In genomic region chr16:30370444-30371247, GRCh38 we compare ENCODE assay signal across 8 cellular contexts. TPM values are rescaled to one million over a fixed set of nuclear protein-coding genes. Genes with fewer than 3 reads are reported as not detected.
A peak's percentile ranks its signal among the peaks of the same experiment; 100 is the strongest.
DNase-seq lines count a peak whose midpoint lies in the region; ATAC-seq and TF ChIP-seq lines count a peak whose summit lies in the region.

TBC1D10B (minus strand) TSS chr16:30370494; CDS start chr16:30370183, 311 bp downstream.

- no peak for TF ChIP-seq EP300 in esophagus muscularis mucosa (IDR thresholded peaks at IDR 0.05)

- H3K4me2 ChIP-seq in GM23338: peak within 1 kb of the TSS; percentile 98

- H3K9me3 Mint-ChIP-seq in GM23338: no peaks in the 10 kb centered on the region
- no peaks in the 10 kb centered on the region for H3K9me3 Mint-ChIP-seq in activated T-helper 1 cell treated with anti-CD3 and anti-CD28 coated beads, Interleukin-12 subunit alpha, Interleukin-12 subunit beta, Interleukin-2, Interleukin-4 antibody, amounts not matched to agents 30 ng/mL and 10 ng/mL and 1 ng/mL, durations not matched to agents 14 hours and 24 hours and 36 hours

- peaks cover 33% of the 10 kb centered on the region for H3K79me2 ChIP-seq in GM23338 (replicated peaks; ENCODE audit: insufficient read depth)

- no peak for TF ChIP-seq POLR2A in esophagus muscularis mucosa (IDR thresholded peaks at IDR 0.05; ENCODE audit: low read depth)

- no peaks in the 10 kb centered on the region for H3K36me3 ChIP-seq in GM23338 (ENCODE audit: insufficient read depth)
- peaks cover 0 to 10% (median 4%) of the 10 kb centered on the region in 4 donors for H3K36me3 ChIP-seq in esophagus muscularis mucosa
- peaks cover 2% of the 10 kb centered on the region for H3K36me3 ChIP-seq in muscle layer of colon (ENCODE audit: insufficient read depth, low read length)

- H3K27ac Mint-ChIP-seq in GM23338: peak within 1 kb of the TSS; percentile 79
- H3K27ac Mint-ChIP-seq in activated T-helper 1 cell treated with anti-CD3 and anti-CD28 coated beads, Interleukin-12 subunit alpha, Interleukin-12 subunit beta, Interleukin-2, Interleukin-4 antibody, amounts not matched to agents 30 ng/mL and 10 ng/mL and 1 ng/mL, durations not matched to agents 14 hours and 24 hours and 36 hours: peak within 1 kb of the TSS; percentile 89

- peaks cover 37% of the 10 kb centered on the region for H3K4me1 Mint-ChIP-seq in GM23338
- peaks cover 41% of the 10 kb centered on the region for H3K4me1 Mint-ChIP-seq in activated T-helper 1 cell treated with anti-CD3 and anti-CD28 coated beads, Interleukin-12 subunit alpha, Interleukin-12 subunit beta, Interleukin-2, Interleukin-4 antibody, amounts not matched to agents 30 ng/mL and 10 ng/mL and 1 ng/mL, durations not matched to agents 14 hours and 24 hours and 36 hours (ENCODE audit: low read depth)

- intact Hi-C loops in activated T-helper 1 cell treated with anti-CD3 and anti-CD28 coated beads, Interleukin-12 subunit alpha, Interleukin-12 subunit beta, Interleukin-2, Interleukin-4 antibody, amounts not matched to agents 30 ng/mL and 10 ng/mL and 1 ng/mL, durations not matched to agents 14 hours and 24 hours and 36 hours (cut with micrococcal nuclease): loop anchor here (1.0 to 10.0 kb wide), 11 partner anchors 8 to 553 kb away; partner anchors contain the start of genes CD2BP2, FBRS, FBXL19 and HIRIP3
- intact Hi-C loops in esophagus muscularis mucosa (cut with DNase I): no loop called here

- H3K9ac ChIP-seq in muscle layer of colon (ENCODE audit: low read length): peak within 1 kb of the TSS; percentile 62

- H3K27ac ChIP-seq in GM23338 (ENCODE audit: low read depth) (no peak within 1 kb of the TSS), esophagus muscularis mucosa (replicated peaks in 1 of 4) (peak within 1 kb of the TSS; percentile 84 to 94 (median 92)), muscle layer of colon (ENCODE audit: low read depth, low read length) (peak within 1 kb of the TSS; percentile 89)

- H2AFZ ChIP-seq in GM23338: no peak within 1 kb of the TSS

- H3K27me3 ChIP-seq in GM23338 (ENCODE audit: insufficient read depth) (no peaks in the 10 kb centered on the region), esophagus muscularis mucosa (no peaks in the 10 kb centered on the region), muscle layer of colon (ENCODE audit: control insufficient read depth in 1 of 2, insufficient read depth in 2 of 2, low read length in 2 of 2) (no peaks in the 10 kb centered on the region)

- 0 out of 4 replicates have a peak, but pooled peaks of 1 of the 2 experiments have one; percentile 26 for TF ChIP-seq CTCF in GM23338 (conservative IDR thresholded peaks at IDR 0.05; ENCODE audit: low read depth in 2 of 2)
- no peak for TF ChIP-seq CTCF in esophagus muscularis mucosa (IDR thresholded peaks at IDR 0.05)

- peaks cover 5% of the 10 kb centered on the region; the same call in 2 of the 3 replicates for H3K36me3 Mint-ChIP-seq in GM23338 (ENCODE audit: low read depth)
- H3K36me3 Mint-ChIP-seq in activated T-helper 1 cell treated with anti-CD3 and anti-CD28 coated beads, Interleukin-12 subunit alpha, Interleukin-12 subunit beta, Interleukin-2, Interleukin-4 antibody, amounts not matched to agents 30 ng/mL and 10 ng/mL and 1 ng/mL, durations not matched to agents 14 hours and 24 hours and 36 hours (ENCODE audit: low read depth): peaks cover 14% of the 10 kb centered on the region

- H3K4me3 Mint-ChIP-seq in GM23338: peak within 1 kb of the TSS; percentile 78
- H3K4me3 Mint-ChIP-seq in activated T-helper 1 cell treated with anti-CD3 and anti-CD28 coated beads, Interleukin-12 subunit alpha, Interleukin-12 subunit beta, Interleukin-2, Interleukin-4 antibody, amounts not matched to agents 30 ng/mL and 10 ng/mL and 1 ng/mL, durations not matched to agents 14 hours and 24 hours and 36 hours: peak within 1 kb of the TSS; percentile 94

- WGBS in esophagus muscularis mucosa: under 1% methylated on average over 43 of the region's 43 CpGs

- ATAC-seq in GM23338: peak; percentile 85

- H3K9me2 ChIP-seq in GM23338 (ENCODE audit: insufficient read depth): no peaks in the 10 kb centered on the region

- DNase-seq in DMS53 treated with DMSO at 0.1 percent for 48 hours (lab: John Stamatoyannopoulos, UW; ENCODE audit: unreplicated experiment) (peak; percentile 100), GM23338 (ENCODE audit: low spot score) (peak; percentile 100), Kasumi-1 (lab: John Stamatoyannopoulos, UW) (peak; percentile 96 to 97), RPMI7951 (ENCODE audit: low read depth) (peak; percentile 100), esophagus muscularis mucosa (ENCODE audit: extremely low spot score) (peak; percentile 100)
- peak; percentile 99 for DNase-seq in activated T-helper 1 cell treated with anti-CD3 and anti-CD28 coated beads, Interleukin-12 subunit alpha, Interleukin-12 subunit beta, Interleukin-2, Interleukin-4 antibody, amounts not matched to agents 30 ng/mL and 10 ng/mL and 1 ng/mL, durations not matched to agents 14 hours and 24 hours and 36 hours (ENCODE audit: low spot score)
- peak; percentile 96 to 97 for DNase-seq in stimulated activated CD8-positive, alpha-beta memory T cell treated with anti-CD3 and anti-CD28 coated beads, Interleukin-7, amount 100 ng/mL, for 1 hour (ENCODE audit: low read depth in 2 of 2)

- H3F3A ChIP-seq in GM23338 (replicated peaks; ENCODE audit: low read depth): no peaks in the 10 kb centered on the region

- H3K4me1 ChIP-seq in GM23338 (ENCODE audit: insufficient read depth) (peaks cover 11% of the 10 kb centered on the region), esophagus muscularis mucosa (peaks cover 37 to 49% (median 46%) of the 10 kb centered on the region in 4 donors), muscle layer of colon (ENCODE audit: insufficient read depth, low read length) (peaks cover 27% of the 10 kb centered on the region)

- peak within 1 kb of the TSS; percentile 85 for H3K4me3 ChIP-seq in GM23338
- peak within 1 kb of the TSS; percentile 87 to 96 (median 92) for H3K4me3 ChIP-seq in esophagus muscularis mucosa
- peak within 1 kb of the TSS; percentile 73 to 98 for H3K4me3 ChIP-seq in muscle layer of colon (ENCODE audit: low read depth in 1 of 2, low read length in 2 of 2)

- peaks cover 7% of the 10 kb centered on the region; the same call in 1 of the 2 replicates for H4K20me1 ChIP-seq in GM23338 (replicated peaks; ENCODE audit: insufficient read depth)

- peaks cover 20% of the 10 kb centered on the region for H3K27me3 Mint-ChIP-seq in GM23338 (ENCODE audit: insufficient read depth, low read depth, poor library complexity)
- H3K27me3 Mint-ChIP-seq in activated T-helper 1 cell treated with anti-CD3 and anti-CD28 coated beads, Interleukin-12 subunit alpha, Interleukin-12 subunit beta, Interleukin-2, Interleukin-4 antibody, amounts not matched to agents 30 ng/mL and 10 ng/mL and 1 ng/mL, durations not matched to agents 14 hours and 24 hours and 36 hours (ENCODE audit: insufficient read depth): no peaks in the 10 kb centered on the region

- H3K9me3 ChIP-seq in esophagus muscularis mucosa: no peaks in the 10 kb centered on the region
- no peaks in the 10 kb centered on the region for H3K9me3 ChIP-seq in muscle layer of colon (ENCODE audit: low read length)

TF ChIP-seq in GM23338, 12 proteins besides CTCF, POLR2A, EP300 and RAD21 (continues in another document):
- TF ChIP-seq JUNB (IDR thresholded peaks at IDR 0.05; ENCODE audit: unreplicated experiment): no peak
- no peak for TF ChIP-seq ZNF331 (CRISPR knock-in tag; IDR thresholded peaks at IDR 0.05; ENCODE audit: low read depth)
- TF ChIP-seq STAT1 (IDR thresholded peaks at IDR 0.05; ENCODE audit: unreplicated experiment): no peak
- TF ChIP-seq ETS1 (IDR thresholded peaks at IDR 0.05): no peak
- TF ChIP-seq CREB1 (CRISPR knock-in tag; IDR thresholded peaks at IDR 0.05; ENCODE audit: low read depth): peak; percentile 80
- TF ChIP-seq POLR2AphosphoS5 (IDR thresholded peaks at IDR 0.05; ENCODE audit: low read depth): peak; percentile 43
- TF ChIP-seq EZH2phosphoT487 (IDR thresholded peaks at IDR 0.05; ENCODE audit: unreplicated experiment): no peak

RNA-seq across cellular contexts. Expression of gene TBC1D10B, which starts in this region (rescaled TPM):
- 19.6 and 30.8 TPM in 2 replicates for total RNA-seq in GM23338 (2014; rRNA removed; shearing (Covaris generic))
- 13.3 TPM in 2 replicates for polyA plus RNA-seq in GM23338 (2016; fragmentation: Nextera tagmentation; extraction: Ambion mirVana)
- 12.3 and 14.0 TPM in 2 replicates for total RNA-seq in RPMI7951 (2014; rRNA removed; shearing (Covaris generic))
- 68.9 and 73.6 TPM in 2 replicates for total RNA-seq in activated T-helper 1 cell treated with anti-CD3 and anti-CD28 coated beads, Interleukin-12 subunit alpha, Interleukin-12 subunit beta, Interleukin-2, Interleukin-4 antibody, amounts not matched to agents 30 ng/mL and 10 ng/mL and 1 ng/mL, durations not matched to agents 14 hours and 24 hours and 36 hours
- total RNA-seq in esophagus muscularis mucosa: 10 to 100 TPM; 21.2 to 41.5 (median 29.4) TPM
